ENCODE assay signal across 24 cellular contexts in the genomic region with DNA sequence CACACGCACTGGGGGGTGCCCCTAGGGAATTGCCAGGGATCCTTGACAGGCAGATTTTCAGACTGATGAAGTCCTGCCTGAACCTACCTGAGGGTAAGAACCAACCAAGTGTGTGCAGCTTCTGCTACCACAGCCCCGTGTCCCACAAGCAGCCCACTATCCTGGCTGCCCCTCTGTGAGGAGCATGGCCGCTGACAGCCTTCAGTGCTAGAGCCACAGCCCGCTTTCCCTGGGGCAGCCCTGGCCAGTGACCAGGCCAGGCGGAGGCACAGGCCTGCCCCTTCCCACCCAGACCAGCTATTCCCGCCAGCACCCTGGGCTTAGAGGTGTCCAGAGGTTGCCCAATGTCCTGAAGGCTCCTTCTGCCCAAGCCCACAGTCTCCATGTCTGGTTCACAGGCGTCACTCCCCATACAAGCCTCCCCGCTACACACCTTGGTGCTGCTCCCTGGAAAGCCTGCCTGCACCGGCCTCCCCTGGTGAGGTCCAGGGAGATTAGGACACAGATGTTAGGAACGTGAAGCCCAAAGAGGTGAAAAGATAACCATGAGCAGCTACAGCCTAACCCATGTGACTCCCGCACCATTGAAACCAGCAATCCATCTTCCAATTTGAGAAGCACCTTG.
"Had no signal": no experiment of that assay in that cellular context is flagged by ENCODE, and none has a peak within 500 bp of the region (broad histone marks: within the 10 kb centered on the region; RNA-seq: fewer than 3 reads in every experiment).

No MANE protein-coding gene starts in this region.

- H3K36me3 ChIP-seq: breast epithelium, colonic mucosa, gastrocnemius medialis, neutrophil, prostate gland, transverse colon had no signal

- H3K4me1 ChIP-seq: breast epithelium, colonic mucosa, gastrocnemius medialis, prostate gland, testis, transverse colon had no signal

- DNase-seq: activated CD4-positive, alpha-beta T cell treated with anti-CD3 and anti-CD28 coated beads for 4 hours; activated CD4-positive, alpha-beta T cell treated with anti-CD3 and anti-CD28 coated beads, Interleukin-2, amount 50 U/mL, for 4 hours; activated gamma-delta T cell treated with Interleukin-2 at 50 U/mL for 16 hours; activated T-cell treated with anti-CD3 and anti-CD28 coated beads for 4 hours; activated T-cell treated with anti-CD3 and anti-CD28 coated beads, Interleukin-2, amount 50 U/mL, for 72 hours; colonic mucosa; effector memory CD4-positive, alpha-beta T cell; gastrocnemius medialis; hypothalamus; immature natural killer cell; kidney glomerular epithelial cell; retina; stimulated activated CD4-positive, alpha-beta T cell treated with anti-CD3 and anti-CD28 coated beads, Interleukin-15, amount 100 ng/mL, for 24 hours; stimulated activated naive CD4-positive, alpha-beta T cell treated with Interleukin-2 at 50 U/mL for 16 hours; testis; transverse colon had no signal

- H3K4me3 ChIP-seq: breast epithelium, colonic mucosa, dorsolateral prefrontal cortex, gastrocnemius medialis, lung, prostate gland, smooth muscle cell, testis, transverse colon had no signal

- ATAC-seq: activated naive CD4-positive, alpha-beta T cell treated with anti-CD3 and anti-CD28 coated beads, Interleukin-2, amount 50 U/mL, for 72 hours; activated T-cell treated with anti-CD3 and anti-CD28 coated beads, Interleukin-2, amount 50 U/mL, for 72 hours; gastrocnemius medialis; left lobe of liver had no signal

- H3K9me3 ChIP-seq: breast epithelium, colonic mucosa, gastrocnemius medialis, neutrophil, prostate gland, testis, transverse colon had no signal

- H3K27me3 ChIP-seq: breast epithelium, colonic mucosa, dorsolateral prefrontal cortex, gastrocnemius medialis, neutrophil, testis, transverse colon had no signal

- H3K27ac ChIP-seq: breast epithelium, colonic mucosa, gastrocnemius medialis, neutrophil, prostate gland, testis, transverse colon had no signal
